16 cellular contexts compared by ENCODE assay signal in the genomic region with DNA sequence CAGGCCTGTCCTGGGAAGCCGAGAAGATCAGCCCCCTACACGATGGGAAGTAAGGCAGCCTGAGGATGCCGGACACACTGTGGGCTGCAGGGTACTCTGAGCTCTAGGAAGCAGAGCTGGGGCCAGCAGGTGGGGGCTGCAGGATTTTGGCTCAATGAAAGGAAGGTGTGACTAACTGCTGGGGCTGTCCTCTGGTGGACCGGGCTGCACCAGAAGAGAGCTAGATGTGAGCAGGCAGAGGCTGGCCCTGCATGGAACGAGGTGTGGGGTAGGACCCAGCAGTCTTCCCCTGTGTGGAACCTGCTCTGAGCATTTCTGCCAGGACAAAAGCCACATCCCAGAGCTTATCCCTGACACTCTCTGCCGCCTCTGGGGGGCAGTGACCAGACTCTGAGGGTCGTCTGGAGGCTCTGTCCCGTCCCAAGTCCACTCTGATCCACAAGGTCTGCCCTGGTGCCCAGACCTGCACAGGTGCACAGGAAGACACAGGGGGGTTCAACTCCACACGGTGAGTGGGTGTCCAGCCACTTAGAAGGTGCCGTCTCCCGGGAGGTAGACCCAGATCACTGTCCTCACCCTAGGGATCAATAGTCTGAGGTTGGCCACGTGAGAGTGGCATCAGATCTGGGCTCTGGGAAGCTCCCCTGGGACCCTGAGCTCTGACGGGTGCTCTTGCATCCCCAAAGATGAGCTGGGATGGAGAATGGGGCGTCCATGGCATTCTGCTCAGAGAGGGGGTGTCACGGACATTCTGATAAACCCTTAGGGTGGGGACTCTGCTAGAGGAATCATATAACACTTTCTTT.
"Had no signal": no experiment of that assay in that cellular context is flagged by ENCODE, and none has a peak within 500 bp of the region (broad histone marks: within the 10 kb centered on the region; RNA-seq: fewer than 3 reads in every experiment).

No MANE protein-coding gene starts in this region.

- H3K27me3 ChIP-seq: dorsolateral prefrontal cortex, upper lobe of left lung had no signal

- H3K4me3 Mint-ChIP-seq: activated CD8-positive, alpha-beta T cell treated with anti-CD3 and anti-CD28 coated beads for 36 hours; activated naive CD4-positive, alpha-beta T cell treated with anti-CD3 and anti-CD28 coated beads for 36 hours; activated T-helper 1 cell treated with anti-CD3 and anti-CD28 coated beads, Interleukin-12 subunit alpha, Interleukin-12 subunit beta, Interleukin-2, Interleukin-4 antibody, amounts not matched to agents 30 ng/mL and 10 ng/mL and 1 ng/mL, durations not matched to agents 14 hours and 24 hours and 36 hours; brain; memory B cell; neural crest cell; T-helper 2 cell treated with Interferon-gamma antibody and Interleukin-4, amounts not matched to agents 5 μg/mL and 100 μg/mL, for 36 hours had no signal

- DNase-seq: activated CD4-positive, alpha-beta T cell treated with anti-CD3 and anti-CD28 coated beads for 4 hours; activated CD8-positive, alpha-beta memory T cell treated with anti-CD3 and anti-CD28 coated beads, Interleukin-2, amount 50 U/mL, for 4 hours; activated CD8-positive, alpha-beta T cell treated with anti-CD3 and anti-CD28 coated beads for 36 hours; activated naive CD4-positive, alpha-beta T cell treated with anti-CD3 and anti-CD28 coated beads for 36 hours; stimulated activated CD4-positive, alpha-beta T cell treated with anti-CD3 and anti-CD28 coated beads, Interleukin-2, amount 100 ng/mL, for 24 hours; stimulated activated naive CD4-positive, alpha-beta T cell; substantia nigra; upper lobe of left lung had no signal

- H3K9me3 Mint-ChIP-seq: activated CD8-positive, alpha-beta T cell treated with anti-CD3 and anti-CD28 coated beads for 36 hours; activated naive CD4-positive, alpha-beta T cell treated with anti-CD3 and anti-CD28 coated beads for 36 hours; activated T-helper 1 cell treated with anti-CD3 and anti-CD28 coated beads, Interleukin-12 subunit alpha, Interleukin-12 subunit beta, Interleukin-2, Interleukin-4 antibody, amounts not matched to agents 30 ng/mL and 10 ng/mL and 1 ng/mL, durations not matched to agents 14 hours and 24 hours and 36 hours; brain; memory B cell; neural crest cell; T-helper 2 cell treated with Interferon-gamma antibody and Interleukin-4, amounts not matched to agents 5 μg/mL and 100 μg/mL, for 36 hours had no signal

- H3K36me3 Mint-ChIP-seq: brain, memory B cell had no signal

- H3K27me3 Mint-ChIP-seq: activated CD8-positive, alpha-beta T cell treated with anti-CD3 and anti-CD28 coated beads for 36 hours had no signal

- H3K27ac ChIP-seq: dorsolateral prefrontal cortex, upper lobe of left lung had no signal

- H3K4me1 Mint-ChIP-seq: memory B cell, neural crest cell had no signal

- H3K4me3 ChIP-seq: dorsolateral prefrontal cortex, upper lobe of left lung had no signal

- H3K36me3 ChIP-seq: upper lobe of left lung had no signal

- H3K27ac Mint-ChIP-seq: activated CD8-positive, alpha-beta T cell treated with anti-CD3 and anti-CD28 coated beads for 36 hours; activated naive CD4-positive, alpha-beta T cell treated with anti-CD3 and anti-CD28 coated beads for 36 hours; activated T-helper 1 cell treated with anti-CD3 and anti-CD28 coated beads, Interleukin-12 subunit alpha, Interleukin-12 subunit beta, Interleukin-2, Interleukin-4 antibody, amounts not matched to agents 30 ng/mL and 10 ng/mL and 1 ng/mL, durations not matched to agents 14 hours and 24 hours and 36 hours; brain; memory B cell; T-helper 2 cell treated with Interferon-gamma antibody and Interleukin-4, amounts not matched to agents 5 μg/mL and 100 μg/mL, for 36 hours had no signal

- ATAC-seq: activated CD8-positive, alpha-beta T cell treated with anti-CD3 and anti-CD28 coated beads for 36 hours; esophagus mucosa; left lobe of liver had no signal

- H3K9me3 ChIP-seq: upper lobe of left lung had no signal
